Comparison of ENCODE assay signal across 10 cellular contexts in the genomic region with DNA sequence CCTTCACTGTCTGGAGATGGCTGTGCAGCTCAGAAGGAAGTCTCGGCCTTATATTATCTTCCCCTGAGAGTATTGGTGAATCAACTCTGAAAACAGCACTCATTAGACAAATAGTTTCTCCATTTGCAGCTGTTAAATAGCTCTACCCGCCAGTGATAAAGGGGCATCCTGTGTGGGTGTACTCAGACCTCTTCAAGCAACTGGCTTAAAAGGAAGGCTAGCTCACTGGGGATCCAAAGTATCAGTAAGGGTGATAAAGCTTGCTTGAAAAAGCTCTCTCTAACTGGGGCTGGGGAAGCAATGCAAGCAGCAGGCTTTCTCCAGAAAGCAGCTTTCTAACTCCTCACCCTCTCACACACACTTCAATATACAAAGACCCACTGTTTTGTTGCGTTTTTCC.
DNase-seq lines count a peak whose midpoint lies in the region; ATAC-seq, FAIRE-seq and TF ChIP-seq lines count a peak whose summit lies in the region.
"Had no signal": no experiment of that assay in that cellular context is flagged by ENCODE, and none has a peak within 500 bp of the region (broad histone marks: within the 10 kb centered on the region; RNA-seq: fewer than 3 reads in every experiment).

No MANE protein-coding gene starts in this region.

- peak overlapping the region; percentile 90 for H3K4me2 ChIP-seq in HepG2 (ENCODE audit: low read depth, low read length)

- TF ChIP-seq CTCF in HepG2 (CRISPR knock-in tag; IDR thresholded peaks at IDR 0.05) (no peak), right lobe of liver (IDR thresholded peaks at IDR 0.05) (no peak)
- TF ChIP-seq CTCF in activated CD8-positive, alpha-beta T cell treated with anti-CD3 and anti-CD28 coated beads for 36 hours (IDR thresholded peaks at IDR 0.05): no peak

- H3K4me1 ChIP-seq in HepG2 (ENCODE audit: insufficient read depth, low read length): peaks cover 13% of the 10 kb centered on the region
- H3K4me1 ChIP-seq in right lobe of liver: peaks cover 0 to 6% (median 0%) of the 10 kb centered on the region in 4 donors

- intact Hi-C loops in HepG2 (cut with micrococcal nuclease; ENCODE audit: unreplicated experiment): loop anchor here (10.0 kb wide), 1 partner anchor 311 kb away; no protein-coding TSS in a partner anchor
- intact Hi-C loops in right lobe of liver (cut with DNase I): no loop called here
- intact Hi-C loops in activated CD8-positive, alpha-beta T cell treated with anti-CD3 and anti-CD28 coated beads for 36 hours (cut with micrococcal nuclease): loop anchor here (10.0 kb wide), 1 partner anchor 169 kb away; no protein-coding TSS in a partner anchor

- no peak for FAIRE-seq in HepG2 (lab: Jason Lieb, UNC)
- FAIRE-seq: islet of Langerhans had no signal

- TF ChIP-seq EP300 in HepG2 (IDR thresholded peaks at IDR 0.05; ENCODE audit: low read depth in 2 of 2, low read length in 2 of 2): no peak
- no peak for TF ChIP-seq EP300 in HepG2 (CRISPR knock-in tag; IDR thresholded peaks at IDR 0.05; ENCODE audit: borderline replicate concordance)

- H3K27me3 Mint-ChIP-seq in activated CD8-positive, alpha-beta T cell treated with anti-CD3 and anti-CD28 coated beads for 36 hours: peaks cover 10% of the 10 kb centered on the region

- ATAC-seq in HepG2 (no peak), right lobe of liver (no peak), HG02943 (IDR thresholded peaks at IDR 0.05; ENCODE audit: low read depth, unreplicated experiment) (peak; percentile 43)
- ATAC-seq in activated CD8-positive, alpha-beta T cell treated with anti-CD3 and anti-CD28 coated beads for 36 hours: no peak

- TF ChIP-seq RAD21 in HepG2 (CRISPR knock-in tag; IDR thresholded peaks at IDR 0.05): no peak

- H2AFZ ChIP-seq in HepG2 (ENCODE audit: low read length): peak overlapping the region; percentile 4

- peak overlapping the region; percentile 93 for H3K27ac Mint-ChIP-seq in activated CD8-positive, alpha-beta T cell treated with anti-CD3 and anti-CD28 coated beads for 36 hours

- peaks cover 1 to 27% of the 10 kb centered on the region in 2 experiments; a peak in 4 of 5 replicates for H3K27me3 ChIP-seq in HepG2 (ENCODE audit: control insufficient read depth in 1 of 2, insufficient read depth in 2 of 2, low read length in 2 of 2)
- H3K27me3 ChIP-seq in right lobe of liver: no peaks in the 10 kb centered on the region

- no peaks in the 10 kb centered on the region for H3K9me3 Mint-ChIP-seq in activated CD8-positive, alpha-beta T cell treated with anti-CD3 and anti-CD28 coated beads for 36 hours

- in situ Hi-C loops in HepG2 (cut with HindIII; ENCODE audit: extremely low pct_ligation_motif_present, low pct_unique_long_range_greater_than_20kb): no loop called here

- no peak overlapping the region for H3K9ac ChIP-seq in HepG2 (ENCODE audit: insufficient read depth, low read depth, low read length)

- H3K36me3 ChIP-seq in HepG2 (replicated peaks in 1 of 2; ENCODE audit: control insufficient read depth in 1 of 2, insufficient read depth in 2 of 2, low read length in 2 of 2) (no peaks in the 10 kb centered on the region), right lobe of liver (no peaks in the 10 kb centered on the region)

- no peak overlapping the region for H3K27ac ChIP-seq in HepG2 (ENCODE audit: extremely low read length, insufficient read depth, low read length)
- H3K27ac ChIP-seq in right lobe of liver: no peak overlapping the region
- H3K27ac ChIP-seq: HL-60 had no signal

- peak overlapping the region; percentile 79 for H3K4me3 Mint-ChIP-seq in activated CD8-positive, alpha-beta T cell treated with anti-CD3 and anti-CD28 coated beads for 36 hours

- WGBS in HepG2 (ENCODE audit: low lambda C conversion rate): 26% methylated on average over 3 of the region's 3 CpGs
- WGBS in right lobe of liver (ENCODE audit: insufficient coverage, low coverage, low lambda C conversion rate, missing lambda C conversion rate): 61% methylated on average over 3 of the region's 3 CpGs

- BruUV-seq in HepG2 (replicated peaks; lab: Mats Ljungman, UMichigan): no TSS peak

- peaks cover 45% of the 10 kb centered on the region for H3K4me1 Mint-ChIP-seq in activated CD8-positive, alpha-beta T cell treated with anti-CD3 and anti-CD28 coated beads for 36 hours (ENCODE audit: low read depth)

- DNase-seq in HepG2 (ENCODE audit: low spot score) (no peak), right lobe of liver (no peak), NCI-H2107 treated with DMSO at 0.1 percent for 48 hours (lab: John Stamatoyannopoulos, UW; ENCODE audit: unreplicated experiment) (no peak), dermis blood vessel endothelial cell (no peak), NCI-H524 treated with DMSO at 0.1 percent for 48 hours (lab: John Stamatoyannopoulos, UW) (no peak), globus pallidus (ENCODE audit: low spot score) (no peak)
- peak; percentile 11 for DNase-seq in activated CD8-positive, alpha-beta T cell treated with anti-CD3 and anti-CD28 coated beads for 36 hours

- TF ChIP-seq POLR2A in HepG2 (IDR thresholded peaks at IDR 0.05; ENCODE audit: insufficient read depth in 1 of 2, low read depth in 2 of 2, low read length in 2 of 2) (no peak), right lobe of liver (IDR thresholded peaks at IDR 0.05) (no peak)

- no peaks in the 10 kb centered on the region for H4K20me1 ChIP-seq in HepG2 (ENCODE audit: insufficient read depth, low read length)

- H3K79me2 ChIP-seq in HepG2 (ENCODE audit: insufficient read depth, low read length): no peaks in the 10 kb centered on the region

- H3K4me3 ChIP-seq in HepG2 (replicated peaks in 1 of 3; ENCODE audit: insufficient read depth in 1 of 3, low read depth in 2 of 3, low read length in 3 of 3): no peak overlapping the region; a peak in 1 of 6 replicates
- H3K4me3 ChIP-seq in right lobe of liver: no peak overlapping the region

- POLR2A ChIA-PET in HepG2 (lab: Yijun Ruan, JAX): no interaction called here
- POLR2A ChIA-PET in activated CD8-positive, alpha-beta T cell treated with anti-CD3 and anti-CD28 coated beads for 36 hours (lab: Charles Lee): interaction anchor here (0.6 kb wide), 1 partner anchor 11 kb away, joined by 3 read pairs; no protein-coding TSS in a partner anchor

- peaks cover 4% of the 10 kb centered on the region for H3K36me3 Mint-ChIP-seq in activated CD8-positive, alpha-beta T cell treated with anti-CD3 and anti-CD28 coated beads for 36 hours (ENCODE audit: low read depth)

- CTCF ChIA-PET in HepG2 (lab: Yijun Ruan, JAX; ENCODE audit: low intra/inter-chr PET ratio, low total read pairs): no interaction called here
- CTCF ChIA-PET in activated CD8-positive, alpha-beta T cell treated with anti-CD3 and anti-CD28 coated beads for 36 hours (lab: Charles Lee): interaction anchor here (0.8 to 2.1 kb wide), 7 partner anchors 12 to 167 kb away, joined by 3 to 6 read pairs (median 3); no protein-coding TSS in a partner anchor

- no peaks in the 10 kb centered on the region for H3K9me3 ChIP-seq in HepG2 (ENCODE audit: low read length)
- no peaks in the 10 kb centered on the region for H3K9me3 ChIP-seq in right lobe of liver

TF ChIP-seq in HepG2, 621 proteins besides CTCF, POLR2A, EP300 and RAD21 (continues in another document):
- TF ChIP-seq IRF2 (CRISPR knock-in tag; IDR thresholded peaks at IDR 0.05) (no peak), ZNF841 (CRISPR knock-in tag; IDR thresholded peaks at IDR 0.05; ENCODE audit: borderline replicate concordance) (no peak), ZNF546 (CRISPR knock-in tag; conservative IDR thresholded peaks at IDR 0.05) (no peak), HNF1A (IDR thresholded peaks at IDR 0.05; ENCODE audit: low read depth) (no peak), HNF1A (CRISPR knock-in tag; IDR thresholded peaks at IDR 0.05; ENCODE audit: borderline replicate concordance) (no peak), ZNF276 (CRISPR knock-in tag; IDR thresholded peaks at IDR 0.05; ENCODE audit: low read depth) (no peak), ZFP36L2 (CRISPR knock-in tag; IDR thresholded peaks at IDR 0.05) (no peak), NCOA2 (CRISPR knock-in tag; IDR thresholded peaks at IDR 0.05) (no peak)

Comparison
In these comparisons a context has a peak if more than half of its experiments do, and no peak if none do; other contexts are left out.
1. intact Hi-C loops: an anchor here in HepG2 (10.0 kb wide) and activated CD8-positive, alpha-beta T cell treated with anti-CD3 and anti-CD28 coated beads for 36 hours (10.0 kb wide); none called in right lobe of liver.